Comparison of ENCODE assay signal across 8 cellular contexts in genomic region chr14:93207468-93208308, GRCh38. TPM values are rescaled to one million over a fixed set of nuclear protein-coding genes. Genes with fewer than 3 reads are reported as not detected.
DNase-seq lines count a peak whose midpoint lies in the region; ATAC-seq and TF ChIP-seq lines count a peak whose summit lies in the region.

No MANE protein-coding gene starts in this region.

- H3K27me3 Mint-ChIP-seq in MCF 10A (ENCODE audit: insufficient read depth, unreplicated experiment): no peaks in the 10 kb centered on the region

- peaks cover 34% of the 10 kb centered on the region for H3F3A ChIP-seq in DOHH2 (ENCODE audit: control insufficient read depth, insufficient read depth)
- no peaks in the 10 kb centered on the region for H3F3A ChIP-seq in PC-3 (ENCODE audit: low read length, unreplicated experiment)

- H3K4me3 Mint-ChIP-seq in MCF 10A (ENCODE audit: unreplicated experiment): peak overlapping the region; percentile 97

- H3K4me3 ChIP-seq in DOHH2 (ENCODE audit: low read length) (peak overlapping the region; percentile 99), PC-3 (ENCODE audit: low read length) (peak overlapping the region; percentile 78), iPS-20b (ENCODE audit: low read length) (peak overlapping the region; percentile 95), skeletal muscle cell (ENCODE audit: low read depth, low read length) (peak overlapping the region; percentile 93)

- BruUV-seq in PC-3 (replicated peaks; lab: Mats Ljungman, UMichigan): TSS peak; percentile 51
- no TSS peak for BruUV-seq in MCF 10A (replicated peaks; lab: Mats Ljungman, UMichigan)

- peak; percentile 51 for DNase-seq in PC-3
- DNase-seq in MCF 10A (ENCODE audit: unreplicated experiment): peak; percentile 50
- peak; percentile 15 for DNase-seq in skeletal muscle cell (ENCODE audit: low read depth)
- no peak for DNase-seq in KG1 (lab: John Stamatoyannopoulos, UW)

- TF ChIP-seq CTCF in DOHH2 (IDR thresholded peaks at IDR 0.05; ENCODE audit: low read depth, low read length, poor library complexity, severe bottlenecking): peak; percentile 53
- peak; percentile 53; the same call in 1 of the 2 replicates for TF ChIP-seq CTCF in PC-3 (conservative IDR thresholded peaks at IDR 0.05; ENCODE audit: low read depth, low read length)
- TF ChIP-seq CTCF in MCF 10A (IDR thresholded peaks at IDR 0.05; ENCODE audit: unreplicated experiment): peak; percentile 15

- H3K9me3 ChIP-seq in DOHH2 (ENCODE audit: control insufficient read depth, insufficient read depth, low read length): no peaks in the 10 kb centered on the region
- no peaks in the 10 kb centered on the region for H3K9me3 ChIP-seq in PC-3 (ENCODE audit: low read length)
- H3K9me3 ChIP-seq in iPS-20b (ENCODE audit: insufficient read depth, low read depth, low read length): no peaks in the 10 kb centered on the region

- H3K9me2 ChIP-seq in DOHH2 (replicated peaks; ENCODE audit: control insufficient read depth, low read length): no peaks in the 10 kb centered on the region
- H3K9me2 ChIP-seq in PC-3 (replicated peaks; ENCODE audit: low read length): no peaks in the 10 kb centered on the region

- H3K36me3 ChIP-seq in DOHH2 (ENCODE audit: control insufficient read depth, low read length) (peaks cover 73% of the 10 kb centered on the region), PC-3 (ENCODE audit: low read depth, low read length) (peaks cover 5% of the 10 kb centered on the region; the same call in 1 of the 2 replicates), iPS-20b (ENCODE audit: insufficient read depth, low read depth, low read length) (peaks cover 18% of the 10 kb centered on the region)

- ATAC-seq in GM19467 (IDR thresholded peaks at IDR 0.05; ENCODE audit: unreplicated experiment) (peak; percentile 27), HG03558 (IDR thresholded peaks at IDR 0.05; ENCODE audit: extremely low read depth, unreplicated experiment) (peak; percentile 8), PC-3 (peak; percentile 76)

- CTCF ChIA-PET in PC-3 (lab: Charles Lee): interaction anchor here (0.6 to 1.2 kb wide), 5 partner anchors 11 to 189 kb away, joined by 3 to 5 read pairs (median 4); no protein-coding TSS in a partner anchor
- CTCF ChIA-PET in MCF 10A (lab: Yijun Ruan, JAX): interaction anchor here (0.7 to 4.6 kb wide), 12 partner anchors 9 to 1648 kb away, joined by 3 to 18 read pairs (median 4); no protein-coding TSS in a partner anchor

- POLR2A ChIA-PET in PC-3 (lab: Charles Lee; ENCODE audit: unreplicated experiment) (interaction anchor here (0.8 to 1.3 kb wide), 3 partner anchors 21 to 92 kb away, joined by 3 to 5 read pairs (median 5); partner anchors contain the start of genes ITPK1, LYSET and MOAP1), MCF 10A (lab: Yijun Ruan, JAX) (interaction anchor here (0.6 to 4.7 kb wide), 16 partner anchors 12 to 873 kb away, joined by 3 to 77 read pairs (median 6); partner anchors contain the start of genes DDX24, IFI27L1, LYSET and MOAP1)

- H3K27ac ChIP-seq in DOHH2 (ENCODE audit: low read depth, low read length): peak overlapping the region; percentile 78
- H3K27ac ChIP-seq in PC-3 (ENCODE audit: low read length): peak overlapping the region; percentile 62
- peak overlapping the region; percentile 74 for H3K27ac ChIP-seq in iPS-20b (ENCODE audit: low read length)

- H3K4me1 ChIP-seq in DOHH2 (ENCODE audit: control insufficient read depth, low read length) (peaks cover 72% of the 10 kb centered on the region), PC-3 (ENCODE audit: insufficient read depth, low read length) (peaks cover 17% of the 10 kb centered on the region; the same call in 1 of the 2 replicates), iPS-20b (ENCODE audit: insufficient read depth, low read length) (no peaks in the 10 kb centered on the region)

- peak overlapping the region; percentile 88 for H2AFZ ChIP-seq in PC-3 (ENCODE audit: low read length)

- H3K9ac ChIP-seq in PC-3 (ENCODE audit: low read length) (peak overlapping the region; percentile 86), iPS-20b (ENCODE audit: low read depth, low read length) (peak overlapping the region; percentile 81)

- peaks cover 12% of the 10 kb centered on the region for H3K4me1 Mint-ChIP-seq in MCF 10A (ENCODE audit: insufficient read depth, unreplicated experiment)

- H3K79me2 ChIP-seq in DOHH2 (ENCODE audit: control insufficient read depth, low read length) (peaks cover 96% of the 10 kb centered on the region), PC-3 (ENCODE audit: low read length) (peaks cover 56% of the 10 kb centered on the region)

- peak overlapping the region; percentile 98 for H3K27ac Mint-ChIP-seq in MCF 10A (ENCODE audit: low read depth, unreplicated experiment)

- intact Hi-C loops in PC-3 (cut with micrococcal nuclease) (loop anchor here (1.0 to 5.0 kb wide), 3 partner anchors 23 to 410 kb away; partner anchors contain the start of genes LYSET and MOAP1), MCF 10A (cut with micrococcal nuclease) (loop anchor here (1.0 to 10.0 kb wide), 3 partner anchors 23 to 337 kb away; partner anchors contain the start of genes LYSET and MOAP1)

- H3K27me3 ChIP-seq in DOHH2 (ENCODE audit: control insufficient read depth, low read length): no peaks in the 10 kb centered on the region
- no peaks in the 10 kb centered on the region for H3K27me3 ChIP-seq in PC-3 (ENCODE audit: low read length)
- no peaks in the 10 kb centered on the region for H3K27me3 ChIP-seq in iPS-20b (ENCODE audit: insufficient read depth, low read length)

- H3K4me2 ChIP-seq in DOHH2 (ENCODE audit: low read length) (peak overlapping the region; percentile 89), PC-3 (ENCODE audit: low read length) (peak overlapping the region; percentile 91)

- H4K20me1 ChIP-seq in DOHH2 (ENCODE audit: control insufficient read depth, insufficient read depth, low read depth, low read length): peaks cover 20% of the 10 kb centered on the region; the same call in 1 of the 2 replicates
- H4K20me1 ChIP-seq in PC-3 (ENCODE audit: low read length): no peaks in the 10 kb centered on the region

- H3K9me3 Mint-ChIP-seq in MCF 10A (ENCODE audit: unreplicated experiment): no peaks in the 10 kb centered on the region

- peaks cover 33% of the 10 kb centered on the region for H3K36me3 Mint-ChIP-seq in MCF 10A (ENCODE audit: insufficient read depth, unreplicated experiment)

RNA-seq across cellular contexts. Expression of gene UBR7, which starts 0.6 kb away (rescaled TPM):
- total RNA-seq in PC-3 (2014; rRNA removed) (61.1 and 61.3 TPM in 2 replicates), MCF 10A (2022) (12.7 and 13.0 TPM in 2 replicates)

RNA-seq across cellular contexts. Expression of gene GON7, which starts 0.8 kb away (rescaled TPM):
- total RNA-seq in PC-3 (2014; rRNA removed) (33.5 and 45.4 TPM in 2 replicates), MCF 10A (2022) (9.9 and 12.3 TPM in 2 replicates)

RNA-seq across cellular contexts. Expression of gene LYSET, which starts 22.6 kb away (rescaled TPM):
- 6.9 and 11.5 TPM in 2 replicates for total RNA-seq in PC-3 (2014; rRNA removed)
- 14.3 and 15.4 TPM in 2 replicates for total RNA-seq in MCF 10A (2022)

RNA-seq across cellular contexts. Expression of gene MOAP1, which starts 23.0 kb away (rescaled TPM):
- total RNA-seq in PC-3 (2014; rRNA removed): 10.3 and 15.6 TPM in 2 replicates
- total RNA-seq in MCF 10A (2022): 17.5 and 22.1 TPM in 2 replicates

Comparison
In these comparisons a context has a peak if more than half of its experiments do, and no peak if none do; other contexts are left out.
1. ATAC-seq: peak in every context shown above with its lines; median percentile 76 in PC-3; 27 in GM19467; 8 in HG03558.